Comparison of ENCODE assay signal across 8 cellular contexts in genomic region chr6:73129653-73130443, GRCh38.
DNase-seq lines count a peak whose midpoint lies in the region; ATAC-seq and TF ChIP-seq lines count a peak whose summit lies in the region.

No MANE protein-coding gene starts in this region.

- H3K27ac ChIP-seq in C4-2B (no peak overlapping the region), mesenchymal stem cell (ENCODE audit: low read length, poor library complexity, severe bottlenecking) (no peak overlapping the region)

- H3K23ac ChIP-seq in mesenchymal stem cell (ENCODE audit: low read length in 2 of 2): no peak overlapping the region

- no peaks in the 10 kb centered on the region for H3K4me1 ChIP-seq in mesenchymal stem cell (ENCODE audit: control insufficient read depth, insufficient read depth, low read depth, low read length)

- peak; percentile 97 for TF ChIP-seq CTCF in C4-2B (conservative IDR thresholded peaks at IDR 0.05)

- H3K27me3 ChIP-seq in mesenchymal stem cell (ENCODE audit: control insufficient read depth in 1 of 2, insufficient read depth in 1 of 2, low read length in 2 of 2): peaks cover 0 to 23% of the 10 kb centered on the region in 2 experiments

- WGBS in mesenchymal stem cell: 33% methylated on average over 12 of the region's 14 CpGs

- H2AK5ac ChIP-seq in mesenchymal stem cell (ENCODE audit: low read length, severe bottlenecking): no peak overlapping the region

- H3K4me2 ChIP-seq in mesenchymal stem cell (ENCODE audit: low read length, poor library complexity, severe bottlenecking): no peak overlapping the region

- DNase-seq in NCI-H510A treated with DMSO at 0.1 percent for 48 hours (lab: John Stamatoyannopoulos, UW): peak; percentile 14
- peak; percentile 88 to 90 for DNase-seq in activated CD4-positive, alpha-beta T cell treated with anti-CD3 and anti-CD28 coated beads, Interleukin-2, amount 50 U/mL, for 48 hours
- DNase-seq in effector CD4-positive, alpha-beta T cell: peak; percentile 75
- DNase-seq in mesenchymal stem cell: peak; percentile 63
- peak; percentile 48 to 65 for DNase-seq in stimulated activated CD8-positive, alpha-beta memory T cell treated with anti-CD3 and anti-CD28 coated beads, Interleukin-15, amount 100 ng/mL, for 48 hours (ENCODE audit: low read depth in 2 of 2)

- no peak overlapping the region for H2BK15ac ChIP-seq in mesenchymal stem cell (ENCODE audit: low read depth, poor library complexity, severe bottlenecking)

- no peak overlapping the region for H4K8ac ChIP-seq in mesenchymal stem cell (ENCODE audit: low read length)

- no peak overlapping the region for H3K4me3 ChIP-seq in mesenchymal stem cell (ENCODE audit: insufficient read depth in 1 of 2, low read depth in 1 of 2, low read length in 2 of 2)

- H3K18ac ChIP-seq in mesenchymal stem cell (ENCODE audit: low read depth in 1 of 2, low read length in 2 of 2): no peak overlapping the region

- H4K91ac ChIP-seq in mesenchymal stem cell (ENCODE audit: low read length): no peak overlapping the region

- no peak overlapping the region for H2BK12ac ChIP-seq in mesenchymal stem cell (ENCODE audit: low read length in 2 of 2)

- H3K79me1 ChIP-seq in mesenchymal stem cell (replicated peaks; ENCODE audit: low read length, poor library complexity, severe bottlenecking): no peaks in the 10 kb centered on the region

- H2BK120ac ChIP-seq in mesenchymal stem cell (ENCODE audit: low read depth, low read length): no peak overlapping the region

- H3K9ac ChIP-seq in mesenchymal stem cell (ENCODE audit: low read length): no peak overlapping the region

- H3K9me3 ChIP-seq in mesenchymal stem cell (ENCODE audit: control insufficient read depth, low read length): no peaks in the 10 kb centered on the region

- H3K4ac ChIP-seq in mesenchymal stem cell (ENCODE audit: low read depth in 1 of 2, low read length in 2 of 2): no peak overlapping the region

- H3K14ac ChIP-seq in mesenchymal stem cell (ENCODE audit: low read length in 2 of 2): no peak overlapping the region

- ATAC-seq in GM19025 (IDR thresholded peaks at IDR 0.05; ENCODE audit: low read depth, unreplicated experiment) (peak; percentile 90), HG03139 (IDR thresholded peaks at IDR 0.05; ENCODE audit: unreplicated experiment) (peak; percentile 89)

- no peak overlapping the region for H2BK5ac ChIP-seq in mesenchymal stem cell (ENCODE audit: low read depth, low read length, poor library complexity, severe bottlenecking)

- no peaks in the 10 kb centered on the region for H3K36me3 ChIP-seq in mesenchymal stem cell (ENCODE audit: control insufficient read depth in 1 of 2, insufficient read depth in 2 of 2, low read depth in 1 of 2, low read length in 2 of 2)

- no peak overlapping the region for H2AFZ ChIP-seq in mesenchymal stem cell (ENCODE audit: low read depth, low read length)

Comparison
In these comparisons a context has a peak if more than half of its experiments do, and no peak if none do; other contexts are left out.
1. DNase-seq: peak in every context shown above with its lines; median percentile 89 in activated CD4-positive, alpha-beta T cell treated with anti-CD3 and anti-CD28 coated beads, Interleukin-2, amount 50 U/mL, for 48 hours; 75 in effector CD4-positive, alpha-beta T cell; 63 in mesenchymal stem cell; 56 in stimulated activated CD8-positive, alpha-beta memory T cell treated with anti-CD3 and anti-CD28 coated beads, Interleukin-15, amount 100 ng/mL, for 48 hours; 14 in NCI-H510A treated with DMSO at 0.1 percent for 48 hours.